Comparison of ENCODE assay signal across 8 cellular contexts in genomic region chr19:6362351-6362801, GRCh38. TPM values are rescaled to one million over a fixed set of nuclear protein-coding genes. Genes with fewer than 3 reads are reported as not detected.
A peak's percentile ranks its signal among the peaks of the same experiment; 100 is the strongest.
DNase-seq lines count a peak whose midpoint lies in the region; ATAC-seq lines count a peak whose summit lies in the region.

No MANE protein-coding gene starts in this region.

- peak overlapping the region; percentile 95 for H3K4me3 Mint-ChIP-seq in activated naive CD4-positive, alpha-beta T cell treated with anti-CD3 and anti-CD28 coated beads, Interleukin-2, amount 10 ng/mL, durations not matched to agents 7 days and 5 days
- H3K4me3 Mint-ChIP-seq in immature natural killer cell, result peak overlapping the region; percentile 88 to 94 (median 90)

- intact Hi-C loops in sciatic nerve (cut with DNase I), result no loop called here

- H3K9me3 Mint-ChIP-seq in activated naive CD4-positive, alpha-beta T cell treated with anti-CD3 and anti-CD28 coated beads, Interleukin-2, amount 10 ng/mL, durations not matched to agents 7 days and 5 days, result no peaks in the 10 kb centered on the region
- H3K9me3 Mint-ChIP-seq in immature natural killer cell, result no peaks in the 10 kb centered on the region

- peak overlapping the region; percentile 99 for H3K27ac Mint-ChIP-seq in activated naive CD4-positive, alpha-beta T cell treated with anti-CD3 and anti-CD28 coated beads, Interleukin-2, amount 10 ng/mL, durations not matched to agents 7 days and 5 days
- H3K27ac Mint-ChIP-seq in immature natural killer cell, result peak overlapping the region; percentile 82 to 93 (median 88)

- H3K27me3 Mint-ChIP-seq in activated naive CD4-positive, alpha-beta T cell treated with anti-CD3 and anti-CD28 coated beads, Interleukin-2, amount 10 ng/mL, durations not matched to agents 7 days and 5 days, result no peaks in the 10 kb centered on the region
- H3K27me3 Mint-ChIP-seq in immature natural killer cell (ENCODE audit: low read depth in 3 of 3), result peaks cover 1 to 3% (median 2%) of the 10 kb centered on the region in 3 donors

- peaks cover 21% of the 10 kb centered on the region for H3K4me1 Mint-ChIP-seq in activated naive CD4-positive, alpha-beta T cell treated with anti-CD3 and anti-CD28 coated beads, Interleukin-2, amount 10 ng/mL, durations not matched to agents 7 days and 5 days
- H3K4me1 Mint-ChIP-seq in immature natural killer cell, result peaks cover 12 to 16% of the 10 kb centered on the region in 2 donors

- DNase-seq in activated T-cell treated with anti-CD3 and anti-CD28 coated beads for 24 hours (ENCODE audit: low read depth), result peak; percentile 28
- DNase-seq in activated T-cell treated with anti-CD3 and anti-CD28 coated beads for 4 hours, result no peak
- peak; percentile 73 for DNase-seq in activated naive CD4-positive, alpha-beta T cell treated with anti-CD3 and anti-CD28 coated beads, Interleukin-2, amount 10 ng/mL, durations not matched to agents 7 days and 5 days
- peak in 2 of 3 donors; percentile 16 to 17 for DNase-seq in immature natural killer cell
- DNase-seq in stimulated activated naive CD8-positive, alpha-beta T cell treated with anti-CD3 and anti-CD28 coated beads, Interleukin-15, Interleukin-2, amounts not matched to agents 100 U/mL and 50 U/mL, for 24 hours, result peak; percentile 43
- DNase-seq in sciatic nerve (ENCODE audit: low spot score), result no peak

- H3K36me3 Mint-ChIP-seq in activated naive CD4-positive, alpha-beta T cell treated with anti-CD3 and anti-CD28 coated beads, Interleukin-2, amount 10 ng/mL, durations not matched to agents 7 days and 5 days, result peaks cover 29% of the 10 kb centered on the region
- H3K36me3 Mint-ChIP-seq in immature natural killer cell, result peaks cover 4 to 6% (median 4%) of the 10 kb centered on the region in 3 donors

- CTCF ChIA-PET in activated naive CD4-positive, alpha-beta T cell treated with anti-CD3 and anti-CD28 coated beads, Interleukin-2, amount 10 ng/mL, durations not matched to agents 7 days and 5 days (lab: Charles Lee), result interaction anchor here (1.9 kb wide), 1 partner anchor 10 kb away, joined by 7 read pairs; the partner anchor contains the start of gene ALKBH7

- ATAC-seq in stimulated activated naive CD8-positive, alpha-beta T cell treated with anti-CD3 and anti-CD28 coated beads, Interleukin-15, Interleukin-2, amounts not matched to agents 100 U/mL and 50 U/mL, for 24 hours, result peak; percentile 50
- no peak for ATAC-seq in sciatic nerve
- no peak for ATAC-seq in HG03097 (IDR thresholded peaks at IDR 0.05; ENCODE audit: low FRiP score, unreplicated experiment)
- no peak for ATAC-seq in HG02571 (IDR thresholded peaks at IDR 0.05; ENCODE audit: unreplicated experiment)

RNA-seq across cellular contexts. Expression of gene CLPP, which starts 1.0 kb away (rescaled TPM):
- 100 to 1,000 TPM; 102 to 184 (median 119) TPM for polyA plus RNA-seq in immature natural killer cell
- total RNA-seq in sciatic nerve, result 43.8 TPM

RNA-seq across cellular contexts. Expression of gene ALKBH7, which starts 10.2 kb away (rescaled TPM):
- polyA plus RNA-seq in immature natural killer cell, result 10 to 100 TPM; 47.6 to 96.4 (median 51.4) TPM
- total RNA-seq in sciatic nerve, result 55.6 TPM

RNA-seq across cellular contexts. Expression of gene PSPN, which starts 13.4 kb away (rescaled TPM):
- under 1 TPM; 0.28 to 0.73 (median 0.65) TPM for polyA plus RNA-seq in immature natural killer cell
- total RNA-seq in sciatic nerve, result 2.1 TPM

RNA-seq across cellular contexts. Expression of gene ACER1, which starts 29.0 kb away (rescaled TPM):
- under 1 TPM in 2 of 3 donors, not detected in 1; 0.54 to 0.63 TPM for polyA plus RNA-seq in immature natural killer cell
- not detected for total RNA-seq in sciatic nerve

RNA-seq across cellular contexts. Expression of gene GTF2F1, which starts 30.6 kb away (rescaled TPM):
- 10 to 100 TPM; 11.0 to 29.8 (median 11.5) TPM for polyA plus RNA-seq in immature natural killer cell
- total RNA-seq in sciatic nerve, result 44.7 TPM

Comparison
In these comparisons a context has a peak if more than half of its experiments do, and no peak if none do; other contexts are left out.
1. DNase-seq: peak in activated T-cell treated with anti-CD3 and anti-CD28 coated beads for 24 hours (single experiment), activated naive CD4-positive, alpha-beta T cell treated with anti-CD3 and anti-CD28 coated beads, Interleukin-2, amount 10 ng/mL, durations not matched to agents 7 days and 5 days (single experiment), immature natural killer cell (2 of 3) and stimulated activated naive CD8-positive, alpha-beta T cell treated with anti-CD3 and anti-CD28 coated beads, Interleukin-15, Interleukin-2, amounts not matched to agents 100 U/mL and 50 U/mL, for 24 hours (single experiment); none in activated T-cell treated with anti-CD3 and anti-CD28 coated beads for 4 hours (single experiment) and sciatic nerve (single experiment).